Comparison of ENCODE assay signal across 20 cellular contexts in genomic region chr4:61461956-61462355, GRCh38.
"Had no signal": no experiment of that assay in that cellular context is flagged by ENCODE, and none has a peak within 500 bp of the region (broad histone marks: within the 10 kb centered on the region; RNA-seq: fewer than 3 reads in every experiment).

No MANE protein-coding gene starts in this region.

- H3K4me3 Mint-ChIP-seq: activated CD4-positive, alpha-beta memory T cell treated with anti-CD3 and anti-CD28 coated beads, Interleukin-2, amount 10 ng/mL, durations not matched to agents 7 days and 5 days; activated CD4-positive, alpha-beta T cell treated with anti-CD3 and anti-CD28 coated beads for 36 hours; activated naive CD4-positive, alpha-beta T cell treated with anti-CD3 and anti-CD28 coated beads, Interleukin-2, amount 50 U/mL, for 24 hours; activated T-cell treated with anti-CD3 and anti-CD28 coated beads, Interleukin-2, amount 50 U/mL, for 4 hours; brain; effector memory CD8-positive, alpha-beta T cell; memory B cell; natural killer cell; stimulated activated naive CD8-positive, alpha-beta T cell treated with anti-CD3 and anti-CD28 coated beads, Interleukin-15, Interleukin-2, amounts not matched to agents 100 ng/mL and 50 ng/mL, for 24 hours; T-helper 17 cell had no signal

- H3K4me1 Mint-ChIP-seq: activated CD4-positive, alpha-beta memory T cell treated with anti-CD3 and anti-CD28 coated beads, Interleukin-2, amount 10 ng/mL, durations not matched to agents 7 days and 5 days; activated CD4-positive, alpha-beta T cell treated with anti-CD3 and anti-CD28 coated beads for 36 hours; activated naive CD4-positive, alpha-beta T cell treated with anti-CD3 and anti-CD28 coated beads, Interleukin-2, amount 50 U/mL, for 24 hours; memory B cell; natural killer cell; T-helper 17 cell had no signal

- H3K27me3 ChIP-seq: spleen, upper lobe of right lung had no signal

- H3K27me3 Mint-ChIP-seq: activated CD4-positive, alpha-beta memory T cell treated with anti-CD3 and anti-CD28 coated beads, Interleukin-2, amount 10 ng/mL, durations not matched to agents 7 days and 5 days; activated CD4-positive, alpha-beta T cell treated with anti-CD3 and anti-CD28 coated beads for 36 hours; activated naive CD4-positive, alpha-beta T cell treated with anti-CD3 and anti-CD28 coated beads, Interleukin-2, amount 50 U/mL, for 24 hours; effector memory CD8-positive, alpha-beta T cell; memory B cell; progenitor cell of endocrine pancreas; stimulated activated naive CD8-positive, alpha-beta T cell treated with anti-CD3 and anti-CD28 coated beads, Interleukin-15, Interleukin-2, amounts not matched to agents 100 ng/mL and 50 ng/mL, for 24 hours; T-helper 17 cell had no signal

- H3K9me3 Mint-ChIP-seq: activated CD4-positive, alpha-beta memory T cell treated with anti-CD3 and anti-CD28 coated beads, Interleukin-2, amount 10 ng/mL, durations not matched to agents 7 days and 5 days; brain; memory B cell; stimulated activated naive CD8-positive, alpha-beta T cell treated with anti-CD3 and anti-CD28 coated beads, Interleukin-15, Interleukin-2, amounts not matched to agents 100 ng/mL and 50 ng/mL, for 24 hours had no signal

- ATAC-seq: activated CD4-positive, alpha-beta T cell treated with anti-CD3 and anti-CD28 coated beads for 36 hours; activated T-cell treated with anti-CD3 and anti-CD28 coated beads, Interleukin-2, amount 50 U/mL, for 4 hours; effector memory CD8-positive, alpha-beta T cell; natural killer cell; right cardiac atrium; T-helper 17 cell; upper lobe of right lung had no signal

- H3K27ac ChIP-seq: left ventricle myocardium inferior, spleen, upper lobe of right lung had no signal

- H3K36me3 Mint-ChIP-seq: activated naive CD4-positive, alpha-beta T cell treated with anti-CD3 and anti-CD28 coated beads, Interleukin-2, amount 50 U/mL, for 24 hours; brain; memory B cell had no signal

- H3K9me3 ChIP-seq: left ventricle myocardium inferior, upper lobe of right lung had no signal

- H3K4me3 ChIP-seq: left ventricle myocardium inferior, spleen, upper lobe of right lung had no signal

- H3K4me1 ChIP-seq: left ventricle myocardium inferior, spleen, upper lobe of right lung had no signal

- H3K36me3 ChIP-seq: left ventricle myocardium inferior, spleen, upper lobe of right lung had no signal

- H3K27ac Mint-ChIP-seq: activated CD4-positive, alpha-beta memory T cell treated with anti-CD3 and anti-CD28 coated beads, Interleukin-2, amount 10 ng/mL, durations not matched to agents 7 days and 5 days; activated CD4-positive, alpha-beta T cell treated with anti-CD3 and anti-CD28 coated beads for 36 hours; activated naive CD4-positive, alpha-beta T cell treated with anti-CD3 and anti-CD28 coated beads, Interleukin-2, amount 50 U/mL, for 24 hours; effector memory CD8-positive, alpha-beta T cell; memory B cell; natural killer cell; progenitor cell of endocrine pancreas; stimulated activated naive CD8-positive, alpha-beta T cell treated with anti-CD3 and anti-CD28 coated beads, Interleukin-15, Interleukin-2, amounts not matched to agents 100 ng/mL and 50 ng/mL, for 24 hours; T-helper 17 cell had no signal

- DNase-seq: activated CD4-positive, alpha-beta memory T cell treated with anti-CD3 and anti-CD28 coated beads, Interleukin-2, amount 10 ng/mL, durations not matched to agents 7 days and 5 days; activated CD4-positive, alpha-beta T cell treated with anti-CD3 and anti-CD28 coated beads for 36 hours; activated effector memory CD4-positive, alpha-beta T cell treated with anti-CD3 and anti-CD28 coated beads, Interleukin-2, amount 50 U/mL, for 16 hours; activated T-cell treated with anti-CD3 and anti-CD28 coated beads, Interleukin-2, amount 50 U/mL, for 4 hours; amniotic stem cell; dermis blood vessel endothelial cell; effector memory CD8-positive, alpha-beta T cell; kidney; left ventricle myocardium inferior; natural killer cell; nucleus accumbens; right cardiac atrium; spleen; T-helper 17 cell; upper lobe of right lung had no signal
